Comparison of ENCODE assay signal across 15 cellular contexts in genomic region chr9:113590389-113590788, GRCh38.
"Had no signal": no experiment of that assay in that cellular context is flagged by ENCODE, and none has a peak within 500 bp of the region (broad histone marks: within the 10 kb centered on the region; RNA-seq: fewer than 3 reads in every experiment).

No MANE protein-coding gene starts in this region.

- DNase-seq: activated CD4-positive, alpha-beta T cell treated with anti-CD3 and anti-CD28 coated beads, Interleukin-2, amount 50 U/mL, for 4 hours; activated CD8-positive, alpha-beta memory T cell treated with anti-CD3 and anti-CD28 coated beads, Interleukin-2, amount 10 ng/mL, durations not matched to agents 7 days and 5 days; activated T-cell treated with anti-CD3 and anti-CD28 coated beads, Interleukin-2, amount 50 U/mL, for 1 hour; amniotic stem cell; body of pancreas; esophagus squamous epithelium; naive B cell; retina; stimulated activated CD4-positive, alpha-beta T cell treated with anti-CD3 and anti-CD28 coated beads, Interleukin-2, amount 100 ng/mL, for 48 hours; stimulated activated naive B cell treated with anti-CD40 and anti-IgM and Interleukin-4, amounts not matched to agents 10 μg/mL and 1 μg/mL and 100 μg/mL, for 72 hours; tibial artery; uterus had no signal

- ATAC-seq: activated CD4-positive, CD25-positive, alpha-beta regulatory T cell treated with anti-CD3 and anti-CD28 coated beads, Interleukin-2, amount 50 U/mL, for 24 hours; activated CD8-positive, alpha-beta memory T cell treated with anti-CD3 and anti-CD28 coated beads, Interleukin-2, amount 10 ng/mL, durations not matched to agents 7 days and 5 days; body of pancreas; stimulated activated naive B cell treated with anti-CD40 and anti-IgM and Interleukin-4, amounts not matched to agents 10 μg/mL and 1 μg/mL and 100 μg/mL, for 72 hours had no signal

- H3K9me3 ChIP-seq: body of pancreas, esophagus squamous epithelium, tibial artery, uterus had no signal

- H3K9me3 Mint-ChIP-seq: activated naive CD4-positive, alpha-beta T cell treated with anti-CD3 and anti-CD28 coated beads, Interleukin-2, amount 50 U/mL, for 24 hours; naive B cell; stimulated activated naive B cell treated with anti-CD40 and anti-IgM and Interleukin-4, amounts not matched to agents 10 μg/mL and 1 μg/mL and 100 μg/mL, for 72 hours had no signal

- H3K36me3 ChIP-seq: uterus had no signal

- H3K27me3 Mint-ChIP-seq: activated CD8-positive, alpha-beta memory T cell treated with anti-CD3 and anti-CD28 coated beads, Interleukin-2, amount 10 ng/mL, durations not matched to agents 7 days and 5 days; activated naive CD4-positive, alpha-beta T cell treated with anti-CD3 and anti-CD28 coated beads, Interleukin-2, amount 50 U/mL, for 24 hours; naive B cell; stimulated activated naive B cell treated with anti-CD40 and anti-IgM and Interleukin-4, amounts not matched to agents 10 μg/mL and 1 μg/mL and 100 μg/mL, for 72 hours had no signal

- H3K4me3 ChIP-seq: body of pancreas, coronary artery, esophagus squamous epithelium, tibial artery, uterus had no signal

- H3K4me3 Mint-ChIP-seq: activated CD8-positive, alpha-beta memory T cell treated with anti-CD3 and anti-CD28 coated beads, Interleukin-2, amount 10 ng/mL, durations not matched to agents 7 days and 5 days; activated naive CD4-positive, alpha-beta T cell treated with anti-CD3 and anti-CD28 coated beads, Interleukin-2, amount 50 U/mL, for 24 hours; naive B cell had no signal

- H3K27me3 ChIP-seq: body of pancreas, esophagus squamous epithelium, tibial artery, uterus had no signal

- H3K27ac Mint-ChIP-seq: activated naive CD4-positive, alpha-beta T cell treated with anti-CD3 and anti-CD28 coated beads, Interleukin-2, amount 50 U/mL, for 24 hours; stimulated activated naive B cell treated with anti-CD40 and anti-IgM and Interleukin-4, amounts not matched to agents 10 μg/mL and 1 μg/mL and 100 μg/mL, for 72 hours had no signal
